In the genomic region with DNA sequence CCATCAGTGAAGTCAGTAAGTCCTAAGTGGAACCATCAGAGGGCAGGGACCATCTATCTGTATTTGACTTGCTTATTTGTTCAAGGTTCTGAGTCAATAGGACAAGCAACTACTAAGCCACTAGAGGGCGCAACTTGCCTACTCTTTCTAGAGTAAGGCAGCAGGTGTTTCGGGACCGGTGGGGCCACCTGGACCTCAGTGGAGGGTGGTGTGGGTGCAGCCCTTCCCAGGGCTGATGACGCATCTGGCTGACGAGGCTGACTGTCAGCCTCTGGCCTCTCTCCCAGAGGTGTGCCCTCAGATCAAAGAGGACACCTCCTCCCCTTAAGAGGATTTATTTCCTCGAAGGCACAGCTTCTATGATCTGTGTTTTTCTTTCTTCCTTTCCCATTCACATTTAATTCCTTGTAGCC, we compare ENCODE assay signal across 8 cellular contexts. TPM values are rescaled to one million over a fixed set of nuclear protein-coding genes. Genes with fewer than 3 reads are reported as not detected.
DNase-seq lines count a peak whose midpoint lies in the region; ATAC-seq and TF ChIP-seq lines count a peak whose summit lies in the region.

No MANE protein-coding gene starts in this region.

- no peaks in the 10 kb centered on the region for H3K27me3 ChIP-seq in BJ (ENCODE audit: control insufficient read depth, insufficient read depth, low read length)
- H3K27me3 ChIP-seq in HL-60 (ENCODE audit: insufficient read depth, poor library complexity, severe bottlenecking): no peaks in the 10 kb centered on the region

- TF ChIP-seq CTCF in BJ (IDR thresholded peaks at IDR 0.05; ENCODE audit: insufficient read depth, low read depth, low read length): peak; percentile 81
- peak; percentile 68 for TF ChIP-seq CTCF in HL-60 (IDR thresholded peaks at IDR 0.05; ENCODE audit: insufficient read depth, low read length)
- TF ChIP-seq CTCF in lower leg skin (IDR thresholded peaks at IDR 0.05): no peak

- ATAC-seq in GM19438 (IDR thresholded peaks at IDR 0.05; ENCODE audit: low read depth, unreplicated experiment): peak; percentile 72

- CTCF ChIA-PET in BJ (lab: Yijun Ruan, JAX): interaction anchor here (0.6 to 9.0 kb wide), 17 partner anchors 9 to 206 kb away, joined by 3 to 63 read pairs (median 3); partner anchors contain the start of gene MORC3

- POLR2A ChIA-PET in BJ (lab: Charles Lee): interaction anchor here (0.6 to 0.7 kb wide), 2 partner anchors 179 to 208 kb away, joined by 4 to 7 read pairs; no protein-coding TSS in a partner anchor

- DNase-seq in BJ (ENCODE audit: low read depth) (no peak), HL-60 (ENCODE audit: low read depth in 1 of 2, low spot score in 1 of 2) (peak; percentile 86 to 89), NCI-H82 (lab: John Stamatoyannopoulos, UW) (peak; percentile 98), dedifferentiated amniotic fluid mesenchymal stem cell (ENCODE audit: extremely low spot score) (peak; percentile 58), lower leg skin (ENCODE audit: low spot score in 2 of 2) (peak; percentile 93)
- peak; percentile 54 to 91 for DNase-seq in activated CD4-positive, alpha-beta T cell treated with anti-CD3 and anti-CD28 coated beads, Interleukin-2, amount 50 U/mL, for 24 hours (ENCODE audit: low read depth in 1 of 2, low spot score in 1 of 2)
- peak; percentile 65 for DNase-seq in stimulated activated CD8-positive, alpha-beta memory T cell treated with anti-CD3 and anti-CD28 coated beads, Interleukin-12 subunit alpha, Interleukin-12 subunit beta, amount 100 ng/mL, for 4 hours (ENCODE audit: low read depth)

- intact Hi-C loops in lower leg skin (cut with DNase I; ENCODE audit: low total_unique reads): no loop called here

- H3K4me3 ChIP-seq in BJ (ENCODE audit: low read depth, low read length): no peak overlapping the region
- H3K4me3 ChIP-seq in HL-60 (replicated peaks; ENCODE audit: insufficient read depth, low read length): no peak overlapping the region
- H3K4me3 ChIP-seq in lower leg skin (ENCODE audit: low read depth, poor library complexity, severe bottlenecking): no peak overlapping the region

- no peak overlapping the region for H3K27ac ChIP-seq in HL-60 (replicated peaks)

- whole genome bisulfite sequencing in lower leg skin, 2 donors: 11 to 13% methylated on average over 6 of the region's 6 CpGs

- TF ChIP-seq POLR2A in lower leg skin (IDR thresholded peaks at IDR 0.05): no peak

- peaks cover 3% of the 10 kb centered on the region; the same call in 1 of the 2 replicates for H3K36me3 ChIP-seq in BJ (ENCODE audit: control insufficient read depth, insufficient read depth, low read length)

RNA-seq across cellular contexts. Expression of gene CBR3, which starts 6.6 kb away (rescaled TPM):
- 11.3 and 13.5 TPM in 2 replicates for polyA plus RNA-seq in BJ (2011; rRNA removed)
- 2.9 and 4.2 TPM in 2 replicates for polyA minus RNA-seq in BJ (2011; rRNA and poly(A)+ RNA removed)
- total RNA-seq in lower leg skin: 10 to 100 TPM; 21.3 to 45.9 (median 37.9) TPM

RNA-seq across cellular contexts. Expression of gene DOP1B, which starts 15.1 kb away (rescaled TPM):
- 6.2 and 8.5 TPM in 2 replicates for polyA plus RNA-seq in BJ (2011; rRNA removed)
- 9.0 and 12.8 TPM in 2 replicates for polyA minus RNA-seq in BJ (2011; rRNA and poly(A)+ RNA removed)
- 10 to 100 TPM; 20.0 to 47.3 (median 33.5) TPM for total RNA-seq in lower leg skin

Comparison
In these comparisons a context has a peak if more than half of its experiments do, and no peak if none do; other contexts are left out.
1. CTCF ChIP-seq: peak in BJ (single experiment) and HL-60 (single experiment); none in lower leg skin (0 of 3).